13 cellular contexts compared by ENCODE assay signal in the genomic region with DNA sequence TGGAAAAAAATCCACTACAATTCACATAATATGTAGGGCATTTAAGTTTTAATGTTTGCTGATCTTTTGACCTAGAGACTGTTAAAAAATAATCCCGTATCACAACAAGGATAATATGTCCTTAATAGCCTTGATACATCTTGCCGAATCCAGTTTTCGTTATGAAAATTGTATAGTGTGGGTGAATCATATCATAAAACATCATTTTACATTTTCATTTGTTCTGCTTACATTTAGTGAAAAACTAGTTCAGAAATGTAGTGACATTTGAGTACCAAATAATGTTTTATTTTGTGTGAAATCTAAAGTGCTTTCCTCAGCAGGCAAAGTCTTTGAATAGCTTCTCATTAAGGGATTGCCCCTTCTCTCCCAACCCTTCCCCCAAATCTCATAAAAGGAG. TPM values are rescaled to one million over a fixed set of nuclear protein-coding genes. Genes with fewer than 3 reads are reported as not detected.
DNase-seq lines count a peak whose midpoint lies in the region; ATAC-seq and TF ChIP-seq lines count a peak whose summit lies in the region.
"Had no signal": no experiment of that assay in that cellular context is flagged by ENCODE, and none has a peak within 500 bp of the region (broad histone marks: within the 10 kb centered on the region; RNA-seq: fewer than 3 reads in every experiment).

No MANE protein-coding gene starts in this region.

- H3K27me3 Mint-ChIP-seq in activated naive CD4-positive, alpha-beta T cell treated with anti-CD3 and anti-CD28 coated beads for 36 hours (ENCODE audit: low read depth), result no peaks in the 10 kb centered on the region

- H3K27me3 ChIP-seq in iPS-20b (ENCODE audit: insufficient read depth, low read length) (no peaks in the 10 kb centered on the region), stomach (no peaks in the 10 kb centered on the region)

- no peak for TF ChIP-seq EP300 in stomach (IDR thresholded peaks at IDR 0.05)

- H3K9me3 Mint-ChIP-seq in activated naive CD4-positive, alpha-beta T cell treated with anti-CD3 and anti-CD28 coated beads for 36 hours, result no peaks in the 10 kb centered on the region

- no peak for TF ChIP-seq CTCF in VCaP (conservative IDR thresholded peaks at IDR 0.05)
- TF ChIP-seq CTCF in stomach (IDR thresholded peaks at IDR 0.05), result no peak

- H3K27ac Mint-ChIP-seq in activated naive CD4-positive, alpha-beta T cell treated with anti-CD3 and anti-CD28 coated beads for 36 hours, result peak overlapping the region; percentile 100

- intact Hi-C loops in activated naive CD4-positive, alpha-beta T cell treated with anti-CD3 and anti-CD28 coated beads for 36 hours (cut with micrococcal nuclease), result no loop called here
- intact Hi-C loops in stomach (cut with DNase I; ENCODE audit: low total_unique reads), result no loop called here

- no peak for TF ChIP-seq POLR2A in stomach (IDR thresholded peaks at IDR 0.05)

- no peak for ATAC-seq in HG02588 (IDR thresholded peaks at IDR 0.05; ENCODE audit: unreplicated experiment)
- ATAC-seq: right cardiac atrium had no signal

- peak overlapping the region; percentile 82 for H3K4me3 ChIP-seq in iPS-20b (ENCODE audit: low read length)
- H3K4me3 ChIP-seq in stomach, result peak overlapping the region; percentile 65 to 97 (median 92)

- H3K27ac ChIP-seq in VCaP (peak overlapping the region; percentile 95), iPS-20b (ENCODE audit: low read length) (no peak overlapping the region), stomach (peak overlapping the region in 2 of 5 donors; percentile 93 to 98)

- peaks cover 39% of the 10 kb centered on the region for H3K4me1 Mint-ChIP-seq in activated naive CD4-positive, alpha-beta T cell treated with anti-CD3 and anti-CD28 coated beads for 36 hours (ENCODE audit: low read depth)

- no peaks in the 10 kb centered on the region for H3K9me3 ChIP-seq in iPS-20b (ENCODE audit: insufficient read depth, low read depth, low read length)
- no peaks in the 10 kb centered on the region for H3K9me3 ChIP-seq in stomach

- DNase-seq in activated naive CD4-positive, alpha-beta T cell treated with anti-CD3 and anti-CD28 coated beads for 36 hours, result no peak
- DNase-seq in activated naive CD4-positive, alpha-beta T cell treated with Interleukin-2 at 50 U/mL for 16 hours, result no peak
- DNase-seq in stomach (no peak), anterior cingulate cortex (lab: John Stamatoyannopoulos, UW) (no peak)
- no peak for DNase-seq in stimulated activated CD4-positive, alpha-beta T cell treated with anti-CD3 and anti-CD28 coated beads, Interleukin-2, amount 100 ng/mL, for 24 hours
- DNase-seq: C1 segment of cervical spinal cord, NCI-H1092, right cardiac atrium, SHP77 treated with DMSO at 0.1 percent for 48 hours, substantia nigra had no signal

- H3K36me3 ChIP-seq in iPS-20b (ENCODE audit: insufficient read depth, low read depth, low read length) (no peaks in the 10 kb centered on the region), stomach (peaks cover 0 to 4% (median 0%) of the 10 kb centered on the region in 4 donors)

- CTCF ChIA-PET in activated naive CD4-positive, alpha-beta T cell treated with anti-CD3 and anti-CD28 coated beads for 36 hours (lab: Charles Lee), result interaction anchor here (0.8 to 4.1 kb wide), 5 partner anchors 28 to 335 kb away, joined by 3 to 19 read pairs (median 5); no protein-coding TSS in a partner anchor

- H3K4me1 ChIP-seq in iPS-20b (ENCODE audit: insufficient read depth, low read length), result peaks cover 5% of the 10 kb centered on the region; the same call in 1 of the 2 replicates
- peaks cover 3 to 62% (median 37%) of the 10 kb centered on the region in 4 donors for H3K4me1 ChIP-seq in stomach

- WGBS in stomach, 5 donors, result 22 to 39% (median 31%) methylated on average over 3 of the region's 3 CpGs

- peak overlapping the region; percentile 99 for H3K4me3 Mint-ChIP-seq in activated naive CD4-positive, alpha-beta T cell treated with anti-CD3 and anti-CD28 coated beads for 36 hours

- peaks cover 1% of the 10 kb centered on the region for H3K36me3 Mint-ChIP-seq in activated naive CD4-positive, alpha-beta T cell treated with anti-CD3 and anti-CD28 coated beads for 36 hours (ENCODE audit: low read depth)

- H3K9ac ChIP-seq in iPS-20b (ENCODE audit: low read depth, low read length), result no peak overlapping the region

RNA-seq across cellular contexts. Expression of a gene that starts 1.9 kb away (rescaled TPM):
- total RNA-seq in activated naive CD4-positive, alpha-beta T cell treated with anti-CD3 and anti-CD28 coated beads for 36 hours, result 10 to 100 TPM; 25.3 to 27.3 TPM
- 10 to 100 TPM; 19.8 to 93.6 (median 46.7) TPM for total RNA-seq in stomach
- 10 to 100 TPM; 30.1 to 46.9 (median 31.1) TPM for polyA plus RNA-seq in stomach
